34 cellular contexts compared by ENCODE assay signal in the genomic region with DNA sequence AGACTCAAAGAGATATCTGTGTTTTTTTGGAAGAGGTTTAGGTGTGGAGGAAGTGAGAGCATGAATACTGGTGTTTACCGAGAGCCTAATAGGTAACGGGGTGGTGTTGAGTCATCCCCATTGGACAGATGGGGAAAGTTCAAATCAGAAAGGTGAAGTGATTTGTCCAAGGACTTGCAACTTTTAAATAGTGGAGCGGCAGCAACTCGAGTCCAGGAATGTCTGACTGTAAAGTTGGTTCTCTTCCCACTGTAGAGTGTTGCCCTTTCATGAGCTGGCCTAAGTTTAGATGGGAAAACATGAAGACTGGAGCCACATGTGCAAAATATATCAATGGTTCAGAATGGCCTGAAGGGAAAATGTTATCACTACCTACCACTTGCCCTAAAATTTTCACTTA.
DNase-seq lines count a peak whose midpoint lies in the region; ATAC-seq and TF ChIP-seq lines count a peak whose summit lies in the region.
"Had no signal": no experiment of that assay in that cellular context is flagged by ENCODE, and none has a peak within 500 bp of the region (broad histone marks: within the 10 kb centered on the region; RNA-seq: fewer than 3 reads in every experiment).

No MANE protein-coding gene starts in this region.

- no peaks in the 10 kb centered on the region for H3K9me3 ChIP-seq in ascending aorta
- no peaks in the 10 kb centered on the region for H3K9me3 ChIP-seq in smooth muscle cell (replicated peaks; ENCODE audit: low read depth)
- no peaks in the 10 kb centered on the region for H3K9me3 ChIP-seq in spleen
- H3K9me3 ChIP-seq: BLaER1, HAP-1, lower lobe of right lung, mucosa of descending colon, pancreas, stomach, tibial nerve had no signal

- H3K4me3 ChIP-seq in ascending aorta = no peak overlapping the region
- H3K4me3 ChIP-seq in smooth muscle cell = no peak overlapping the region
- no peak overlapping the region for H3K4me3 ChIP-seq in spleen
- H3K4me3 ChIP-seq: BLaER1, HAP-1, lower lobe of right lung, mucosa of descending colon, pancreas, stomach, tibial nerve had no signal

- H3K4me1 ChIP-seq in ascending aorta (peaks cover 4 to 31% of the 10 kb centered on the region in 2 donors), smooth muscle cell (ENCODE audit: low read depth) (no peaks in the 10 kb centered on the region), spleen (no peaks in the 10 kb centered on the region)
- H3K4me1 ChIP-seq: BLaER1, HAP-1, lower lobe of right lung, tibial nerve had no signal

- 94% methylated on average over 4 of the region's 4 CpGs for WGBS in smooth muscle cell (ENCODE audit: low lambda C conversion rate)
- 87 to 93% (median 91%) methylated on average over 4 of the region's 4 CpGs for WGBS in spleen, 5 donors

- no peaks in the 10 kb centered on the region for H3K79me2 ChIP-seq in smooth muscle cell (ENCODE audit: low read depth)

- H3K27ac ChIP-seq in ascending aorta (peak overlapping the region; percentile 76 to 77), smooth muscle cell (ENCODE audit: low read depth) (peak overlapping the region; percentile 60), spleen (no peak overlapping the region)
- H3K27ac ChIP-seq: BLaER1, KMS-11, lower lobe of right lung, pancreas, VCaP had no signal

- H2AFZ ChIP-seq in smooth muscle cell (ENCODE audit: low read depth) = no peak overlapping the region

- no peak for ATAC-seq in HG03039 (IDR thresholded peaks at IDR 0.05; ENCODE audit: unreplicated experiment)
- ATAC-seq: esophagus mucosa, lower lobe of right lung, mucosa of descending colon, Panc1 had no signal

- no peak overlapping the region for H3K9ac ChIP-seq in smooth muscle cell (ENCODE audit: low read depth)
- H3K9ac ChIP-seq: BLaER1, KMS-11 had no signal

- no peaks in the 10 kb centered on the region for H3K36me3 ChIP-seq in ascending aorta
- no peaks in the 10 kb centered on the region for H3K36me3 ChIP-seq in smooth muscle cell (ENCODE audit: low read depth)
- no peaks in the 10 kb centered on the region for H3K36me3 ChIP-seq in spleen
- H3K36me3 ChIP-seq: BLaER1, HAP-1, lower lobe of right lung, pancreas, tibial nerve had no signal

- TF ChIP-seq CTCF in ascending aorta (IDR thresholded peaks at IDR 0.05) (no peak), smooth muscle cell (IDR thresholded peaks at IDR 0.05; ENCODE audit: borderline replicate concordance, insufficient read depth, poor library complexity, severe bottlenecking) (no peak), spleen (IDR thresholded peaks at IDR 0.05 in 8 of 11, conservative IDR thresholded peaks at IDR 0.05 in 3 of 11) (no peak)

- no peaks in the 10 kb centered on the region for H3F3A ChIP-seq in smooth muscle cell (ENCODE audit: low read depth)

- no peak for TF ChIP-seq POLR2A in spleen (IDR thresholded peaks at IDR 0.05)

- DNase-seq in M059J (ENCODE audit: low read depth) (peak; percentile 46), ascending aorta (ENCODE audit: low spot score in 2 of 2) (peak in 1 of 2 donors; percentile 65), kidney tubule cell (ENCODE audit: low spot score) (peak; percentile 25), smooth muscle cell (lab: John Stamatoyannopoulos, UW; ENCODE audit: unreplicated experiment) (no peak), AG08396 (ENCODE audit: low spot score) (no peak), spleen (no peak), DMS53 (lab: John Stamatoyannopoulos, UW) (no peak)
- DNase-seq: activated CD4-positive, alpha-beta T cell treated with anti-CD3 and anti-CD28 coated beads for 4 hours; activated CD8-positive, alpha-beta memory T cell treated with anti-CD3 and anti-CD28 coated beads for 24 hours; endodermal cell; foreskin melanocyte; lower lobe of right lung; mucosa of descending colon; NCI-H1417; NCI-H2081; NCI-H2227 treated with DMSO at 0.1 percent for 48 hours; NCI-H69; nephron progenitor cell; pancreas; right cardiac atrium; SHP77 treated with DMSO at 0.1 percent for 48 hours; stimulated activated CD4-positive, alpha-beta T cell treated with anti-CD3 and anti-CD28 coated beads, Interleukin-12 subunit alpha, Interleukin-12 subunit beta, amount 100 ng/mL, for 4 hours; stimulated activated CD4-positive, alpha-beta T cell treated with anti-CD3 and anti-CD28 coated beads, Interleukin-2, amount 100 ng/mL, for 48 hours; stomach; SW 1271; T-helper 9 cell had no signal

- H4K20me1 ChIP-seq in smooth muscle cell (ENCODE audit: low read depth) = no peaks in the 10 kb centered on the region
- H4K20me1 ChIP-seq: BLaER1 had no signal

- H3K27me3 ChIP-seq in ascending aorta = no peaks in the 10 kb centered on the region
- H3K27me3 ChIP-seq in smooth muscle cell (ENCODE audit: low read depth) = no peaks in the 10 kb centered on the region
- no peaks in the 10 kb centered on the region for H3K27me3 ChIP-seq in spleen (replicated peaks in 1 of 7)
- H3K27me3 ChIP-seq: BLaER1, pancreas, stomach, tibial nerve had no signal

- intact Hi-C loops in ascending aorta (cut with DNase I) (loop anchor here (2.0 to 5.0 kb wide), 4 partner anchors 112 to 952 kb away; partner anchors contain the start of gene TGFB2), spleen (cut with DNase I; ENCODE audit: low total_unique reads) (no loop called here)

- H3K4me2 ChIP-seq in smooth muscle cell = no peak overlapping the region
- H3K4me2 ChIP-seq: BLaER1, KMS-11 had no signal

Comparison
In these comparisons a context has a peak if more than half of its experiments do, and no peak if none do; other contexts are left out.
1. DNase-seq: peak in M059J (single experiment) and kidney tubule cell (single experiment); none in smooth muscle cell (single experiment), AG08396 (single experiment), spleen (single experiment) and DMS53 (single experiment).
2. H3K27ac ChIP-seq: peak in ascending aorta (2 of 2) and smooth muscle cell (single experiment); none in spleen (0 of 8).